2 cellular contexts compared by ENCODE assay signal in genomic region chr16:56588781-56589140, GRCh38.
TF ChIP-seq lines count a peak whose summit lies in the region.

No MANE protein-coding gene starts in this region.

TF ChIP-seq in IMR-90, 13 proteins besides CTCF, POLR2A, EP300 and RAD21:
- TF ChIP-seq, protein P1, sequence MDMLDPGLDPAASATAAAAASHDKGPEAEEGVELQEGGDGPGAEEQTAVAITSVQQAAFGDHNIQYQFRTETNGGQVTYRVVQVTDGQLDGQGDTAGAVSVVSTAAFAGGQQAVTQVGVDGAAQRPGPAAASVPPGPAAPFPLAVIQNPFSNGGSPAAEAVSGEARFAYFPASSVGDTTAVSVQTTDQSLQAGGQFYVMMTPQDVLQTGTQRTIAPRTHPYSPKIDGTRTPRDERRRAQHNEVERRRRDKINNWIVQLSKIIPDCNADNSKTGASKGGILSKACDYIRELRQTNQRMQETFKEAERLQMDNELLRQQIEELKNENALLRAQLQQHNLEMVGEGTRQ (IDR thresholded peaks at IDR 0.05; ENCODE audit: low read depth, low read length): no peak
- TF ChIP-seq CEBPB (IDR thresholded peaks at IDR 0.05; ENCODE audit: low read depth, low read length) (no peak), CHD1 (IDR thresholded peaks at IDR 0.05; ENCODE audit: low read depth, low read length) (no peak), BHLHE40 (IDR thresholded peaks at IDR 0.05; ENCODE audit: low read depth, low read length) (no peak), MAFK (IDR thresholded peaks at IDR 0.05; ENCODE audit: low read depth, low read length) (no peak), MXI1 (IDR thresholded peaks at IDR 0.05; ENCODE audit: borderline replicate concordance, low read depth, low read length) (no peak), RCOR1 (IDR thresholded peaks at IDR 0.05; ENCODE audit: insufficient replicate concordance, low read length) (no peak), RFX5 (IDR thresholded peaks at IDR 0.05; ENCODE audit: low read depth, low read length) (no peak), SMC3 (IDR thresholded peaks at IDR 0.05; ENCODE audit: low read depth, low read length) (no peak), NFE2L2 (IDR thresholded peaks at IDR 0.05; ENCODE audit: low read depth, low read length) (no peak), FOS (IDR thresholded peaks at IDR 0.05; ENCODE audit: low read depth, low read length) (no peak), MAZ (IDR thresholded peaks at IDR 0.05; ENCODE audit: borderline replicate concordance, low read depth, low read length) (no peak)
- TF ChIP-seq, protein P2, sequence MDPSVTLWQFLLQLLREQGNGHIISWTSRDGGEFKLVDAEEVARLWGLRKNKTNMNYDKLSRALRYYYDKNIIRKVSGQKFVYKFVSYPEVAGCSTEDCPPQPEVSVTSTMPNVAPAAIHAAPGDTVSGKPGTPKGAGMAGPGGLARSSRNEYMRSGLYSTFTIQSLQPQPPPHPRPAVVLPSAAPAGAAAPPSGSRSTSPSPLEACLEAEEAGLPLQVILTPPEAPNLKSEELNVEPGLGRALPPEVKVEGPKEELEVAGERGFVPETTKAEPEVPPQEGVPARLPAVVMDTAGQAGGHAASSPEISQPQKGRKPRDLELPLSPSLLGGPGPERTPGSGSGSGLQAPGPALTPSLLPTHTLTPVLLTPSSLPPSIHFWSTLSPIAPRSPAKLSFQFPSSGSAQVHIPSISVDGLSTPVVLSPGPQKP (IDR thresholded peaks at IDR 0.05; ENCODE audit: borderline replicate concordance, low read depth, low read length): no peak

TF ChIP-seq in H1, 55 proteins besides CTCF, POLR2A, EP300 and RAD21:
- TF ChIP-seq RFX5 (IDR thresholded peaks at IDR 0.05; ENCODE audit: borderline replicate concordance, low read depth, low read length) (no peak), POU5F1 (IDR thresholded peaks at IDR 0.05; ENCODE audit: low read depth, low read length) (no peak), EZH2 (IDR thresholded peaks at IDR 0.05; ENCODE audit: low read depth, low read length, severe bottlenecking) (no peak), TBP (IDR thresholded peaks at IDR 0.05; ENCODE audit: low read depth, low read length) (no peak), SRF (IDR thresholded peaks at IDR 0.05; ENCODE audit: low read depth, low read length) (no peak), SP2 (IDR thresholded peaks at IDR 0.05; ENCODE audit: low read length) (no peak), ZNF274 (IDR thresholded peaks at IDR 0.05; ENCODE audit: borderline replicate concordance, extremely low read depth, low read length) (no peak), CREB1 (IDR thresholded peaks at IDR 0.05) (no peak), SP4 (IDR thresholded peaks at IDR 0.05; ENCODE audit: low read length) (no peak)
